In the genomic region with DNA sequence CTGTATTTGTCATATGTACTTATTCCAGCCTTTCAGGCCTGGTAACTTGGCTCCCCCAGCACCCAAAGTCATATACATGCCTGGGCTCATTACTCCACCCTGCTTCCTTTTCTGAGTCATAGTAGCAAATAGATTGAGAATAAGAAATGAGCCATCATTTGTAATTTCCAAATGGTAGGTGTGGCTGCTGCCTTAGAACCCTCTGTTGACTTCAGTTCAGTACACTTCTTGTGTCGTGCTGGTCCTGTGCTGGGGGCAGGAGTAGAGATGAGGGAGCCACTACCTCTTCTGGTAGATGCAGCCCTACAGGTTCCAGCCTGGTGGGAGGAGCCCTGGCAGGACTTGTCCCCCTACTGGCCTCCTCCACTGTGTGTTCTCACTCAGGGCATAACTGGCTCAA, we compare ENCODE assay signal across 1 cellular context.
TF ChIP-seq lines count a peak whose summit lies in the region.

No MANE protein-coding gene starts in this region.

TF ChIP-seq in K562, 482 proteins besides CTCF, POLR2A, EP300 and RAD21:
- TF ChIP-seq, protein P1, sequence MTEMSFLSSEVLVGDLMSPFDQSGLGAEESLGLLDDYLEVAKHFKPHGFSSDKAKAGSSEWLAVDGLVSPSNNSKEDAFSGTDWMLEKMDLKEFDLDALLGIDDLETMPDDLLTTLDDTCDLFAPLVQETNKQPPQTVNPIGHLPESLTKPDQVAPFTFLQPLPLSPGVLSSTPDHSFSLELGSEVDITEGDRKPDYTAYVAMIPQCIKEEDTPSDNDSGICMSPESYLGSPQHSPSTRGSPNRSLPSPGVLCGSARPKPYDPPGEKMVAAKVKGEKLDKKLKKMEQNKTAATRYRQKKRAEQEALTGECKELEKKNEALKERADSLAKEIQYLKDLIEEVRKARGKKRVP (CRISPR knock-in tag; IDR thresholded peaks at IDR 0.05), result no peak
- TF ChIP-seq SRSF1 (IDR thresholded peaks at IDR 0.05; ENCODE audit: low read depth, low read length) (no peak), BRD4 (IDR thresholded peaks at IDR 0.05) (no peak), ZNF124 (CRISPR knock-in tag; IDR thresholded peaks at IDR 0.05) (no peak), COPS2 (conservative IDR thresholded peaks at IDR 0.05) (no peak), HDAC8 (tag; IDR thresholded peaks at IDR 0.05) (no peak), NFIX (CRISPR knock-in tag; IDR thresholded peaks at IDR 0.05; ENCODE audit: low read depth) (no peak), ZC3H11A (IDR thresholded peaks at IDR 0.05; ENCODE audit: low read depth, low read length) (no peak), PTTG1 (tag; IDR thresholded peaks at IDR 0.05; ENCODE audit: low read depth) (no peak), CBFA2T2 (conservative IDR thresholded peaks at IDR 0.05) (no peak), ZNF12 (CRISPR knock-in tag; IDR thresholded peaks at IDR 0.05) (no peak), ZNF445 (CRISPR knock-in tag; IDR thresholded peaks at IDR 0.05; ENCODE audit: low read depth) (no peak), CBX3 (IDR thresholded peaks at IDR 0.05; ENCODE audit: borderline replicate concordance in 1 of 2, low read length in 2 of 2) (no peak), FOS (IDR thresholded peaks at IDR 0.05; ENCODE audit: extremely low read depth, insufficient read length) (no peak), SMARCA5 (IDR thresholded peaks at IDR 0.05) (no peak)
- TF ChIP-seq, protein P2, sequence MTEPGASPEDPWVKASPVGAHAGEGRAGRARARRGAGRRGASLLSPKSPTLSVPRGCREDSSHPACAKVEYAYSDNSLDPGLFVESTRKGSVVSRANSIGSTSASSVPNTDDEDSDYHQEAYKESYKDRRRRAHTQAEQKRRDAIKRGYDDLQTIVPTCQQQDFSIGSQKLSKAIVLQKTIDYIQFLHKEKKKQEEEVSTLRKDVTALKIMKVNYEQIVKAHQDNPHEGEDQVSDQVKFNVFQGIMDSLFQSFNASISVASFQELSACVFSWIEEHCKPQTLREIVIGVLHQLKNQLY (CRISPR knock-in tag; conservative IDR thresholded peaks at IDR 0.05), result no peak
